In the genomic region with DNA sequence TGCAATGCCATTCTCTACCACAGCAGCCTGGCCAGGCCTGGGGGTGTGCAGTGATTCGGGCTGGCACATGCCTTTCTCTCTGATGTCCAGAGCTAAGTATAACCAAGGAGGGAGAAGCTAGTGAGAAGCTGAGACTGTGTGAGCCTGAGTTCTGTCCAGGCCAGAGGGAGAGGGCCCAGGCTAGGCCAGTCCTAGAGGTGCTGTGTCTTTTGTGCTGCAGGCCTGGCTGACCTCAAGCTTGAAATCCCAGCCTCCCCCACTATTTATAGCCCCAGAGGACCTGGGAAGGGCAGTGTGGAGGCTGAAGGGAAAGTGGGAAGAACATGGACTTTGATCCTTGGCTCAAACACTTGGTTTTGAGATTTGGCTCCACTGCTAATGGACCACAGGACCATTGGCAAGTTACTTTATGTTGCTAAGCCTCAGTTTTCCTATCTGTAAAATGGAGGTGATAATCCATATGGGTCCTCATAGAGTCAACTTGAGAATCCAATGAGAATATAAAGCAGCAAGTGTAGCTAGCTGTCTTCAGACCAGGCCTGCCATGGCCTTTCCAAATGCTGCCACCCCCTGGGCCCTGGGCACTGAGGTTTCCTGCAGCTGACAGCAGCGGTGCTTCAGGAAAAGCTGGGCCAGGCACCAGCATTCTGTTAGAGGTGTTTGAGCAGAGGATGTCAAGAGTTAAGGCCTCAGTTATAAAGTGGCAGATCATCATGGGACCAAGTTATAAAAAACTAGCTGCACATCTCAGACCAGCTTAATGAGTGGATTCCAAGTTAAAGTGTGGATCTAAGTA, we compare ENCODE assay signal across 1 cellular context.
TF ChIP-seq lines count a peak whose summit lies in the region.

No MANE protein-coding gene starts in this region.

TF ChIP-seq in A549, 52 proteins besides CTCF, POLR2A, EP300 and RAD21:
- TF ChIP-seq RFX5 (IDR thresholded peaks at IDR 0.05): no peak
